ENCODE assay signal across 1 cellular context in genomic region chr1:154559496-154559950, GRCh38.
A peak's percentile ranks its signal among the peaks of the same experiment; 100 is the strongest.
TF ChIP-seq lines count a peak whose summit lies in the region.

No MANE protein-coding gene starts in this region.

TF ChIP-seq in K562, 482 proteins besides CTCF, POLR2A, EP300 and RAD21 (continued from another document and continues in another):
- TF ChIP-seq, protein P1, sequence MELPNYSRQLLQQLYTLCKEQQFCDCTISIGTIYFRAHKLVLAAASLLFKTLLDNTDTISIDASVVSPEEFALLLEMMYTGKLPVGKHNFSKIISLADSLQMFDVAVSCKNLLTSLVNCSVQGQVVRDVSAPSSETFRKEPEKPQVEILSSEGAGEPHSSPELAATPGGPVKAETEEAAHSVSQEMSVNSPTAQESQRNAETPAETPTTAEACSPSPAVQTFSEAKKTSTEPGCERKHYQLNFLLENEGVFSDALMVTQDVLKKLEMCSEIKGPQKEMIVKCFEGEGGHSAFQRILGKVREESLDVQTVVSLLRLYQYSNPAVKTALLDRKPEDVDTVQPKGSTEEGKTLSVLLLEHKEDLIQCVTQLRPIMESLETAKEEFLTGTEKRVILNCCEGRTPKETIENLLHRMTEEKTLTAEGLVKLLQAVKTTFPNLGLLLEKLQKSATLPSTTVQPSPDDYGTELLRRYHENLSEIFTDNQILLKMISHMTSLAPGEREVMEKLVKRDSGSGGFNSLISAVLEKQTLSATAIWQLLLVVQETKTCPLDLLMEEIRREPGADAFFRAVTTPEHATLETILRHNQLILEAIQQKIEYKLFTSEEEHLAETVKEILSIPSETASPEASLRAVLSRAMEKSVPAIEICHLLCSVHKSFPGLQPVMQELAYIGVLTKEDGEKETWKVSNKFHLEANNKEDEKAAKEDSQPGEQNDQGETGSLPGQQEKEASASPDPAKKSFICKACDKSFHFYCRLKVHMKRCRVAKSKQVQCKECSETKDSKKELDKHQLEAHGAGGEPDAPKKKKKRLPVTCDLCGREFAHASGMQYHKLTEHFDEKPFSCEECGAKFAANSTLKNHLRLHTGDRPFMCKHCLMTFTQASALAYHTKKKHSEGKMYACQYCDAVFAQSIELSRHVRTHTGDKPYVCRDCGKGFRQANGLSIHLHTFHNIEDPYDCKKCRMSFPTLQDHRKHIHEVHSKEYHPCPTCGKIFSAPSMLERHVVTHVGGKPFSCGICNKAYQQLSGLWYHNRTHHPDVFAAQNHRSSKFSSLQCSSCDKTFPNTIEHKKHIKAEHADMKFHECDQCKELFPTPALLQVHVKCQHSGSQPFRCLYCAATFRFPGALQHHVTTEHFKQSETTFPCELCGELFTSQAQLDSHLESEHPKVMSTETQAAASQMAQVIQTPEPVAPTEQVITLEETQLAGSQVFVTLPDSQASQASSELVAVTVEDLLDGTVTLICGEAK (IDR thresholded peaks at IDR 0.05): no peak
- TF ChIP-seq, protein P1 (CRISPR knock-in tag; IDR thresholded peaks at IDR 0.05): no peak
- TF ChIP-seq NCOR1 (IDR thresholded peaks at IDR 0.05): no peak
- peak; percentile 30; the same call in 1 of the 2 replicates for TF ChIP-seq NFIC (IDR thresholded peaks at IDR 0.05)
- TF ChIP-seq MIER1 (IDR thresholded peaks at IDR 0.05; ENCODE audit: low read depth): no peak
- peak; percentile 81 for TF ChIP-seq CC2D1A (IDR thresholded peaks at IDR 0.05)
- no peak for TF ChIP-seq ILK (tag; IDR thresholded peaks at IDR 0.05; ENCODE audit: borderline replicate concordance, low read depth)
- no peak for TF ChIP-seq HSF4 (CRISPR knock-in tag; IDR thresholded peaks at IDR 0.05; ENCODE audit: borderline replicate concordance)
- TF ChIP-seq, protein P2, sequence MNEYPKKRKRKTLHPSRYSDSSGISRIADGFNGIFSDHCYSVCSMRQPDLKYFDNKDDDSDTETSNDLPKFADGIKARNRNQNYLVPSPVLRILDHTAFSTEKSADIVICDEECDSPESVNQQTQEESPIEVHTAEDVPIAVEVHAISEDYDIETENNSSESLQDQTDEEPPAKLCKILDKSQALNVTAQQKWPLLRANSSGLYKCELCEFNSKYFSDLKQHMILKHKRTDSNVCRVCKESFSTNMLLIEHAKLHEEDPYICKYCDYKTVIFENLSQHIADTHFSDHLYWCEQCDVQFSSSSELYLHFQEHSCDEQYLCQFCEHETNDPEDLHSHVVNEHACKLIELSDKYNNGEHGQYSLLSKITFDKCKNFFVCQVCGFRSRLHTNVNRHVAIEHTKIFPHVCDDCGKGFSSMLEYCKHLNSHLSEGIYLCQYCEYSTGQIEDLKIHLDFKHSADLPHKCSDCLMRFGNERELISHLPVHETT (CRISPR knock-in tag; conservative IDR thresholded peaks at IDR 0.05 in 1 of 2, IDR thresholded peaks at IDR 0.05 in 1 of 2): no peak
- TF ChIP-seq ZKSCAN1 (IDR thresholded peaks at IDR 0.05; ENCODE audit: low read depth, low read length): peak; percentile 53
- no peak for TF ChIP-seq KHSRP (IDR thresholded peaks at IDR 0.05)
- TF ChIP-seq ZBTB34 (CRISPR knock-in tag; IDR thresholded peaks at IDR 0.05): no peak
- TF ChIP-seq TCF7L2 (IDR thresholded peaks at IDR 0.05; ENCODE audit: low read depth, low read length): no peak
- no peak for TF ChIP-seq SMARCC2 (IDR thresholded peaks at IDR 0.05; ENCODE audit: low read depth)
- TF ChIP-seq GATA2 (CRISPR knock-in tag; IDR thresholded peaks at IDR 0.05): no peak
- TF ChIP-seq PPARD (CRISPR knock-in tag; IDR thresholded peaks at IDR 0.05): no peak
- no peak for TF ChIP-seq ZNF695 (CRISPR knock-in tag; IDR thresholded peaks at IDR 0.05)
- TF ChIP-seq ARHGAP35 (IDR thresholded peaks at IDR 0.05; ENCODE audit: partially characterized antibody): no peak
- TF ChIP-seq, protein P3, sequence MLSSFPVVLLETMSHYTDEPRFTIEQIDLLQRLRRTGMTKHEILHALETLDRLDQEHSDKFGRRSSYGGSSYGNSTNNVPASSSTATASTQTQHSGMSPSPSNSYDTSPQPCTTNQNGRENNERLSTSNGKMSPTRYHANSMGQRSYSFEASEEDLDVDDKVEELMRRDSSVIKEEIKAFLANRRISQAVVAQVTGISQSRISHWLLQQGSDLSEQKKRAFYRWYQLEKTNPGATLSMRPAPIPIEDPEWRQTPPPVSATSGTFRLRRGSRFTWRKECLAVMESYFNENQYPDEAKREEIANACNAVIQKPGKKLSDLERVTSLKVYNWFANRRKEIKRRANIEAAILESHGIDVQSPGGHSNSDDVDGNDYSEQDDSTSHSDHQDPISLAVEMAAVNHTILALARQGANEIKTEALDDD (IDR thresholded peaks at IDR 0.05): peak; percentile 49; the same call in 1 of the 2 replicates
- no peak for TF ChIP-seq ZNF121 (CRISPR knock-in tag; conservative IDR thresholded peaks at IDR 0.05)
- TF ChIP-seq ZNF398 (CRISPR knock-in tag; IDR thresholded peaks at IDR 0.05): no peak
- peak; percentile 2 for TF ChIP-seq ZNF146 (CRISPR knock-in tag; IDR thresholded peaks at IDR 0.05; ENCODE audit: unreplicated experiment)
- no peak for TF ChIP-seq SMARCA4 (IDR thresholded peaks at IDR 0.05)
- TF ChIP-seq RBFOX2 (IDR thresholded peaks at IDR 0.05; ENCODE audit: low read depth, low read length): no peak
- TF ChIP-seq, protein P4, sequence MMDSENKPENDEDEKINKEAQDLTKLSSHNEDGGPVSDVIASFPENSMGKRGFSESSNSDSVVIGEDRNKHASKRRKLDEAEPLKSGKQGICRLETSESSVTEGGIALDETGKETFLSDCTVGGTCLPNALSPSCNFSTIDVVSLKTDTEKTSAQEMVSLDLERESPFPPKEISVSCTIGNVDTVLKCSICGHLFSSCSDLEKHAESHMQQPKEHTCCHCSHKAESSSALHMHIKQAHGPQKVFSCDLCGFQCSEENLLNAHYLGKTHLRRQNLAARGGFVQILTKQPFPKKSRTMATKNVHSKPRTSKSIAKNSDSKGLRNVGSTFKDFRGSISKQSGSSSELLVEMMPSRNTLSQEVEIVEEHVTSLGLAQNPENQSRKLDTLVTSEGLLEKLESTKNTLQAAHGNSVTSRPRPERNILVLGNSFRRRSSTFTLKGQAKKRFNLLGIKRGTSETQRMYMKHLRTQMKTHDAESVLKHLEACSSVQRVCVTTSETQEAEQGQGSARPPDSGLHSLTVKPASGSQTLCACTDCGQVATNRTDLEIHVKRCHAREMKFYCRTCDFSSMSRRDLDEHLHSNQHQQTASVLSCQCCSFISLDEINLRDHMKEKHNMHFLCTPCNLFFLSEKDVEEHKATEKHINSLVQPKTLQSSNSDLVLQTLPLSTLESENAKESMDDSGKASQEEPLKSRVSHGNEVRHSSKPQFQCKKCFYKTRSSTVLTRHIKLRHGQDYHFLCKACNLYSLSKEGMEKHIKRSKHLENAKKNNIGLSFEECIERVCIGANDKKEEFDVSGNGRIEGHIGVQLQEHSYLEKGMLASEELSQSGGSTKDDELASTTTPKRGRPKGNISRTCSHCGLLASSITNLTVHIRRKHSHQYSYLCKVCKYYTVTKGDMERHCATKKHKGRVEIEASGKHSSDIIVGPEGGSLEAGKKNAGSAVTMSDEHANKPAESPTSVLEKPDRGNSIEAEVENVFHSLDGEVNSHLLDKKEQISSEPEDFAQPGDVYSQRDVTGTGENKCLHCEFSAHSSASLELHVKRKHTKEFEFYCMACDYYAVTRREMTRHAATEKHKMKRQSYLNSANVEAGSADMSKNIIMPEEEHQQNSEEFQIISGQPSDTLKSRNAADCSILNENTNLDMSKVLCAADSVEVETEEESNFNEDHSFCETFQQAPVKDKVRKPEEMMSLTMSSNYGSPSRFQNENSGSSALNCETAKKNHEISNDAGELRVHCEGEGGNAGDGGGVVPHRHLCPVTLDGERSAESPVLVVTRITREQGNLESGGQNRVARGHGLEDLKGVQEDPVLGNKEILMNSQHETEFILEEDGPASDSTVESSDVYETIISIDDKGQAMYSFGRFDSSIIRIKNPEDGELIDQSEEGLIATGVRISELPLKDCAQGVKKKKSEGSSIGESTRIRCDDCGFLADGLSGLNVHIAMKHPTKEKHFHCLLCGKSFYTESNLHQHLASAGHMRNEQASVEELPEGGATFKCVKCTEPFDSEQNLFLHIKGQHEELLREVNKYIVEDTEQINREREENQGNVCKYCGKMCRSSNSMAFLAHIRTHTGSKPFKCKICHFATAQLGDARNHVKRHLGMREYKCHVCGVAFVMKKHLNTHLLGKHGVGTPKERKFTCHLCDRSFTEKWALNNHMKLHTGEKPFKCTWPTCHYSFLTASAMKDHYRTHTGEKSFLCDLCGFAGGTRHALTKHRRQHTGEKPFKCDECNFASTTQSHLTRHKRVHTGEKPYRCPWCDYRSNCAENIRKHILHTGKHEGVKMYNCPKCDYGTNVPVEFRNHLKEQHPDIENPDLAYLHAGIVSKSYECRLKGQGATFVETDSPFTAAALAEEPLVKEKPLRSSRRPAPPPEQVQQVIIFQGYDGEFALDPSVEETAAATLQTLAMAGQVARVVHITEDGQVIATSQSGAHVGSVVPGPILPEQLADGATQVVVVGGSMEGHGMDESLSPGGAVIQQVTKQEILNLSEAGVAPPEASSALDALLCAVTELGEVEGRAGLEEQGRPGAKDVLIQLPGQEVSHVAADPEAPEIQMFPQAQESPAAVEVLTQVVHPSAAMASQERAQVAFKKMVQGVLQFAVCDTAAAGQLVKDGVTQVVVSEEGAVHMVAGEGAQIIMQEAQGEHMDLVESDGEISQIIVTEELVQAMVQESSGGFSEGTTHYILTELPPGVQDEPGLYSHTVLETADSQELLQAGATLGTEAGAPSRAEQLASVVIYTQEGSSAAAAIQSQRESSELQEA (IDR thresholded peaks at IDR 0.05; ENCODE audit: low read depth): no peak
- 0 out of 2 replicates have a peak, but pooled peaks have one; percentile 1 for TF ChIP-seq MAFG (tag; conservative IDR thresholded peaks at IDR 0.05)
- TF ChIP-seq, protein P5, sequence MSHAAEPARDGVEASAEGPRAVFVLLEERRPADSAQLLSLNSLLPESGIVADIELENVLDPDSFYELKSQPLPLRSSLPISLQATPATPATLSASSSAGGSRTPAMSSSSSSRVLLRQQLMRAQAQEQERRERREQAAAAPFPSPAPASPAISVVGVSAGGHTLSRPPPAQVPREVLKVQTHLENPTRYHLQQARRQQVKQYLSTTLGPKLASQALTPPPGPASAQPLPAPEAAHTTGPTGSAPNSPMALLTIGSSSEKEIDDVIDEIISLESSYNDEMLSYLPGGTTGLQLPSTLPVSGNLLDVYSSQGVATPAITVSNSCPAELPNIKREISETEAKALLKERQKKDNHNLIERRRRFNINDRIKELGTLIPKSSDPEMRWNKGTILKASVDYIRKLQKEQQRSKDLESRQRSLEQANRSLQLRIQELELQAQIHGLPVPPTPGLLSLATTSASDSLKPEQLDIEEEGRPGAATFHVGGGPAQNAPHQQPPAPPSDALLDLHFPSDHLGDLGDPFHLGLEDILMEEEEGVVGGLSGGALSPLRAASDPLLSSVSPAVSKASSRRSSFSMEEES (CRISPR knock-in tag; IDR thresholded peaks at IDR 0.05): no peak
- no peak for TF ChIP-seq ZNF408 (CRISPR knock-in tag; IDR thresholded peaks at IDR 0.05; ENCODE audit: low read depth)
- TF ChIP-seq, protein P6, sequence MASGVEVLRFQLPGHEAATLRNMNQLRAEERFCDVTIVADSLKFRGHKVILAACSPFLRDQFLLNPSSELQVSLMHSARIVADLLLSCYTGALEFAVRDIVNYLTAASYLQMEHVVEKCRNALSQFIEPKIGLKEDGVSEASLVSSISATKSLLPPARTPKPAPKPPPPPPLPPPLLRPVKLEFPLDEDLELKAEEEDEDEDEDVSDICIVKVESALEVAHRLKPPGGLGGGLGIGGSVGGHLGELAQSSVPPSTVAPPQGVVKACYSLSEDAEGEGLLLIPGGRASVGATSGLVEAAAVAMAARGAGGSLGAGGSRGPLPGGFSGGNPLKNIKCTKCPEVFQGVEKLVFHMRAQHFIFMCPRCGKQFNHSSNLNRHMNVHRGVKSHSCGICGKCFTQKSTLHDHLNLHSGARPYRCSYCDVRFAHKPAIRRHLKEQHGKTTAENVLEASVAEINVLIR (CRISPR knock-in tag; IDR thresholded peaks at IDR 0.05): no peak
- TF ChIP-seq ZNF785 (CRISPR knock-in tag; IDR thresholded peaks at IDR 0.05): no peak
- no peak for TF ChIP-seq NCOA4 (IDR thresholded peaks at IDR 0.05; ENCODE audit: partially characterized antibody)
